Comparison of ENCODE assay signal across 29 cellular contexts in genomic region chr9:122008559-122008958, GRCh38.
"Had no signal": no experiment of that assay in that cellular context is flagged by ENCODE, and none has a peak within 500 bp of the region (broad histone marks: within the 10 kb centered on the region; RNA-seq: fewer than 3 reads in every experiment).

No MANE protein-coding gene starts in this region.

- H3K27me3 ChIP-seq: ascending aorta had no signal

- H3K27me3 Mint-ChIP-seq: activated B cell treated with CpG ODN at 0.5 μM for 24 hours; activated CD4-positive, alpha-beta memory T cell treated with anti-CD3 and anti-CD28 coated beads for 36 hours; activated naive CD8-positive, alpha-beta T cell treated with anti-CD3 and anti-CD28 coated beads for 36 hours; activated T-helper 17 cell treated with anti-CD3 and anti-CD28 coated beads, Interleukin-2, amount 50 U/mL, for 72 hours had no signal

- H3K27ac Mint-ChIP-seq: activated B cell treated with CpG ODN at 0.5 μM for 24 hours; activated CD4-positive, alpha-beta memory T cell treated with anti-CD3 and anti-CD28 coated beads for 36 hours; activated naive CD8-positive, alpha-beta T cell treated with anti-CD3 and anti-CD28 coated beads for 36 hours; activated T-cell treated with anti-CD3 and anti-CD28 coated beads, Interleukin-2, amount 50 U/mL, for 72 hours; activated T-helper 17 cell treated with anti-CD3 and anti-CD28 coated beads, Interleukin-2, amount 50 U/mL, for 72 hours had no signal

- H3K27ac ChIP-seq: ascending aorta, cardiac muscle cell, VCaP had no signal

- H3K9me3 Mint-ChIP-seq: activated B cell treated with CpG ODN at 0.5 μM for 24 hours; activated CD4-positive, alpha-beta memory T cell treated with anti-CD3 and anti-CD28 coated beads for 36 hours; activated T-cell treated with anti-CD3 and anti-CD28 coated beads, Interleukin-2, amount 50 U/mL, for 72 hours; activated T-helper 17 cell treated with anti-CD3 and anti-CD28 coated beads, Interleukin-2, amount 50 U/mL, for 72 hours had no signal

- H3K4me3 ChIP-seq: ascending aorta, cardiac muscle cell had no signal

- DNase-seq: activated B cell treated with CpG ODN at 0.5 μM for 24 hours; activated CD4-positive, alpha-beta memory T cell treated with anti-CD3 and anti-CD28 coated beads for 36 hours; activated CD4-positive, alpha-beta T cell treated with anti-CD3 and anti-CD28 coated beads for 4 hours; activated CD4-positive, alpha-beta T cell treated with anti-CD3 and anti-CD28 coated beads, Interleukin-2, amount 50 U/mL, for 1 hour; activated CD4-positive, CD25-positive, alpha-beta regulatory T cell treated with anti-CD3 and anti-CD28 coated beads, Interleukin-2, amount 50 U/mL, for 72 hours; activated effector memory CD4-positive, alpha-beta T cell treated with anti-CD3 and anti-CD28 coated beads, Interleukin-2, amount 50 U/mL, for 16 hours; activated naive CD4-positive, alpha-beta T cell; activated naive CD4-positive, alpha-beta T cell treated with anti-CD3 and anti-CD28 coated beads, Interleukin-2, amount 50 U/mL, for 16 hours; activated naive CD8-positive, alpha-beta T cell treated with anti-CD3 and anti-CD28 coated beads for 36 hours; activated T-cell treated with anti-CD3 and anti-CD28 coated beads, Interleukin-2, amount 50 U/mL, for 1 hour; activated T-cell treated with anti-CD3 and anti-CD28 coated beads, Interleukin-2, amount 50 U/mL, for 72 hours; amygdala; cerebellar nuclear complex; Karpas-422; KBM-7; NCI-H1105; NCI-H1417 treated with DMSO at 0.1 percent for 48 hours; NCI-H187 treated with DMSO at 0.1 percent for 48 hours; NCI-H2081 treated with DMSO at 0.1 percent for 48 hours; NCI-H345; NCI-H524 treated with DMSO at 0.1 percent for 48 hours; SW 1271; T-helper 1 cell; T-helper 2 cell; T-helper 9 cell had no signal

- H3K4me1 Mint-ChIP-seq: activated B cell treated with CpG ODN at 0.5 μM for 24 hours; activated T-helper 17 cell treated with anti-CD3 and anti-CD28 coated beads, Interleukin-2, amount 50 U/mL, for 72 hours had no signal

- H3K4me3 Mint-ChIP-seq: activated B cell treated with CpG ODN at 0.5 μM for 24 hours; activated CD4-positive, alpha-beta memory T cell treated with anti-CD3 and anti-CD28 coated beads for 36 hours; activated naive CD8-positive, alpha-beta T cell treated with anti-CD3 and anti-CD28 coated beads for 36 hours; activated T-cell treated with anti-CD3 and anti-CD28 coated beads, Interleukin-2, amount 50 U/mL, for 72 hours; activated T-helper 17 cell treated with anti-CD3 and anti-CD28 coated beads, Interleukin-2, amount 50 U/mL, for 72 hours had no signal

- H3K36me3 Mint-ChIP-seq: activated CD4-positive, alpha-beta memory T cell treated with anti-CD3 and anti-CD28 coated beads for 36 hours had no signal
